ENCODE assay signal across 8 cellular contexts in genomic region chr2:148645135-148645924, GRCh38. TPM values are rescaled to one million over a fixed set of nuclear protein-coding genes. Genes with fewer than 3 reads are reported as not detected.
DNase-seq lines count a peak whose midpoint lies in the region; ATAC-seq and TF ChIP-seq lines count a peak whose summit lies in the region.

No MANE protein-coding gene starts in this region.

- peak overlapping the region; percentile 99 for H2AFZ ChIP-seq in osteoblast (ENCODE audit: low read length)

- peak overlapping the region; percentile 97 for H3K4me3 ChIP-seq in osteoblast (ENCODE audit: insufficient read depth, low read length)
- peak overlapping the region; percentile 92 for H3K4me3 ChIP-seq in thoracic aorta

- ATAC-seq in HG02759 (IDR thresholded peaks at IDR 0.05; ENCODE audit: unreplicated experiment) (peak; percentile 52), thoracic aorta (ENCODE audit: insufficient number of reproducible peaks, low FRiP score, low read depth) (peak; percentile 94)
- peak; percentile 78 for ATAC-seq in activated naive CD8-positive, alpha-beta T cell treated with anti-CD3 and anti-CD28 coated beads, Interleukin-2, amount 10 ng/mL, durations not matched to agents 7 days and 5 days (ENCODE audit: low read depth)

- intact Hi-C loops in head of caudate nucleus (cut with DNase I): loop anchor here (5.0 kb wide), 2 partner anchors 172 to 232 kb away; partner anchors contain the start of gene KIF5C

- H3K4me1 ChIP-seq in osteoblast (ENCODE audit: insufficient read depth, low read length) (peaks cover 11% of the 10 kb centered on the region), thoracic aorta (ENCODE audit: control insufficient read depth in 1 of 2, low read depth in 2 of 2) (peaks cover 29 to 51% of the 10 kb centered on the region in 2 donors)

- peaks cover 22% of the 10 kb centered on the region for H3K27me3 ChIP-seq in osteoblast (ENCODE audit: insufficient read depth, low read length)
- no peaks in the 10 kb centered on the region for H3K27me3 ChIP-seq in thoracic aorta (replicated peaks; ENCODE audit: insufficient read depth)

- peak overlapping the region; percentile 97 for H3K4me2 ChIP-seq in osteoblast (ENCODE audit: insufficient read depth, low read length)

- TF ChIP-seq CTCF in GM10266 (IDR thresholded peaks at IDR 0.05; ENCODE audit: control insufficient read depth, insufficient read depth, low read depth, missing control alignments) (peak; percentile 44), osteoblast (IDR thresholded peaks at IDR 0.05; ENCODE audit: extremely low read depth, low read depth, low read length) (peak; percentile 16), thoracic aorta (IDR thresholded peaks at IDR 0.05) (peak; percentile 41)

- no peaks in the 10 kb centered on the region for H3K9me3 Mint-ChIP-seq in activated naive CD8-positive, alpha-beta T cell treated with anti-CD3 and anti-CD28 coated beads, Interleukin-2, amount 10 ng/mL, durations not matched to agents 7 days and 5 days

- H3K36me3 ChIP-seq in osteoblast (ENCODE audit: insufficient read depth, low read length) (no peaks in the 10 kb centered on the region), thoracic aorta (no peaks in the 10 kb centered on the region)

- DNase-seq in GM10266 (ENCODE audit: extremely low spot score) (peak; percentile 87), NCI-H1105 treated with DMSO at 0.1 percent for 48 hours (lab: John Stamatoyannopoulos, UW) (peak; percentile 82), SKM-1 treated with dmso at 0.1 percent for 144 hours (lab: John Stamatoyannopoulos, UW; ENCODE audit: unreplicated experiment) (peak; percentile 81), head of caudate nucleus (peak; percentile 91 to 98 (median 96)), osteoblast (ENCODE audit: insufficient read length, low spot score, missing footprints) (peak; percentile 96), thoracic aorta (ENCODE audit: low spot score) (peak; percentile 71)
- DNase-seq in activated naive CD8-positive, alpha-beta T cell treated with anti-CD3 and anti-CD28 coated beads, Interleukin-2, amount 10 ng/mL, durations not matched to agents 7 days and 5 days: peak; percentile 96

- H3K79me2 ChIP-seq in osteoblast (ENCODE audit: insufficient read depth, low read length): peaks cover 51% of the 10 kb centered on the region

- peaks cover 5% of the 10 kb centered on the region for H3K27me3 Mint-ChIP-seq in activated naive CD8-positive, alpha-beta T cell treated with anti-CD3 and anti-CD28 coated beads, Interleukin-2, amount 10 ng/mL, durations not matched to agents 7 days and 5 days

- H3K9me3 ChIP-seq in osteoblast (ENCODE audit: low read depth, low read length) (no peaks in the 10 kb centered on the region), thoracic aorta (no peaks in the 10 kb centered on the region)

- H3K4me3 Mint-ChIP-seq in activated naive CD8-positive, alpha-beta T cell treated with anti-CD3 and anti-CD28 coated beads, Interleukin-2, amount 10 ng/mL, durations not matched to agents 7 days and 5 days: peak overlapping the region; percentile 98

- H3K27ac Mint-ChIP-seq in activated naive CD8-positive, alpha-beta T cell treated with anti-CD3 and anti-CD28 coated beads, Interleukin-2, amount 10 ng/mL, durations not matched to agents 7 days and 5 days: peak overlapping the region; percentile 92

- peaks cover 6% of the 10 kb centered on the region for H3K36me3 Mint-ChIP-seq in activated naive CD8-positive, alpha-beta T cell treated with anti-CD3 and anti-CD28 coated beads, Interleukin-2, amount 10 ng/mL, durations not matched to agents 7 days and 5 days

- H3K4me1 Mint-ChIP-seq in activated naive CD8-positive, alpha-beta T cell treated with anti-CD3 and anti-CD28 coated beads, Interleukin-2, amount 10 ng/mL, durations not matched to agents 7 days and 5 days: peaks cover 28% of the 10 kb centered on the region

- peaks cover 46% of the 10 kb centered on the region for H4K20me1 ChIP-seq in osteoblast (ENCODE audit: insufficient read depth, low read length)

- H3K27ac ChIP-seq in osteoblast (ENCODE audit: low read depth, low read length) (peak overlapping the region; percentile 92), thoracic aorta (peak overlapping the region; percentile 89 to 95)

- POLR2A ChIA-PET in activated naive CD8-positive, alpha-beta T cell treated with anti-CD3 and anti-CD28 coated beads, Interleukin-2, amount 10 ng/mL, durations not matched to agents 7 days and 5 days (lab: Charles Lee): interaction anchor here (0.6 to 2.2 kb wide), 12 partner anchors 12 to 335 kb away, joined by 3 to 13 read pairs (median 4); no protein-coding TSS in a partner anchor

RNA-seq across cellular contexts. Expression of gene EPC2, which starts 0.8 kb away (rescaled TPM):
- 10 to 100 TPM; 39.2 to 45.2 TPM for total RNA-seq in activated naive CD8-positive, alpha-beta T cell treated with anti-CD3 and anti-CD28 coated beads, Interleukin-2, amount 10 ng/mL, durations not matched to agents 7 days and 5 days
- total RNA-seq in osteoblast (27.7 and 29.3 TPM in 2 replicates), thoracic aorta (10 to 100 TPM; 32.0 to 37.8 TPM)

Comparison
In these comparisons a context has a peak if more than half of its experiments do, and no peak if none do; other contexts are left out.
1. Peak in every context shown above with its lines: DNase-seq, ATAC-seq, H3K4me3 ChIP-seq and H3K27ac ChIP-seq.